ENCODE assay signal across 8 cellular contexts in genomic region chr5:32261198-32261597, GRCh38. TPM values are rescaled to one million over a fixed set of nuclear protein-coding genes. Genes with fewer than 3 reads are reported as not detected.
DNase-seq lines count a peak whose midpoint lies in the region; ATAC-seq and TF ChIP-seq lines count a peak whose summit lies in the region.

No MANE protein-coding gene starts in this region.

- H3K9me2 ChIP-seq in SK-N-SH = no peaks in the 10 kb centered on the region

- TF ChIP-seq EP300 in SK-N-SH (IDR thresholded peaks at IDR 0.05; ENCODE audit: borderline replicate concordance in 1 of 2, low read depth in 1 of 2, low read length in 1 of 2) = no peak

- H2AFZ ChIP-seq in SK-N-SH (ENCODE audit: low read depth) = no peak overlapping the region

- H3K79me2 ChIP-seq in SK-N-SH (ENCODE audit: insufficient read depth) = no peaks in the 10 kb centered on the region

- WGBS in esophagus, 2 donors = 56 to 58% methylated on average over 2 of the region's 2 CpGs
- 74% methylated on average over 2 of the region's 2 CpGs for WGBS in SK-N-SH (ENCODE audit: low lambda C conversion rate)

- no peak overlapping the region for H3K9ac ChIP-seq in SK-N-SH

- H3K27me3 ChIP-seq in esophagus (ENCODE audit: control insufficient read depth in 1 of 2, insufficient read depth in 2 of 2, low read length in 2 of 2) = no peaks in the 10 kb centered on the region
- no peaks in the 10 kb centered on the region for H3K27me3 ChIP-seq in SK-N-SH (ENCODE audit: insufficient read depth)

- peak; percentile 45 for DNase-seq in GM10248 (ENCODE audit: extremely low spot score)
- no peak for DNase-seq in GF-D8 (lab: John Stamatoyannopoulos, UW)
- DNase-seq in substantia nigra (lab: John Stamatoyannopoulos, UW) = no peak
- DNase-seq in SK-N-SH = no peak
- DNase-seq in NCI-H69 (lab: John Stamatoyannopoulos, UW) = no peak

- H3K4me3 ChIP-seq in esophagus (ENCODE audit: low read depth in 1 of 2, low read length in 2 of 2) = no peak overlapping the region
- no peak overlapping the region for H3K4me3 ChIP-seq in SK-N-SH (ENCODE audit: low read depth in 2 of 2, low read length in 1 of 2)

- no peaks in the 10 kb centered on the region for H3K9me3 ChIP-seq in esophagus (ENCODE audit: control insufficient read depth in 2 of 2, insufficient read depth in 1 of 2, low read depth in 1 of 2, low read length in 1 of 2)
- no peaks in the 10 kb centered on the region for H3K9me3 ChIP-seq in SK-N-SH

- CTCF ChIA-PET in GM10248 (lab: Yijun Ruan, JAX) (interaction anchor here (1.1 to 3.8 kb wide), 6 partner anchors 9 to 68 kb away, joined by 3 to 11 read pairs (median 4); no protein-coding TSS in a partner anchor), SK-N-SH (lab: Yijun Ruan, JAX) (interaction anchor here (0.9 kb wide), 1 partner anchor 29 kb away, joined by 4 read pairs; no protein-coding TSS in a partner anchor)

- POLR2A ChIA-PET in GM10248 (lab: Yijun Ruan, JAX) = no interaction called here
- POLR2A ChIA-PET in SK-N-SH (lab: Yijun Ruan, JAX) = no interaction called here

- H3K27ac ChIP-seq in esophagus (ENCODE audit: low read depth in 2 of 2, low read length in 1 of 2) = peak overlapping the region; percentile 22 to 32
- H3K27ac ChIP-seq in substantia nigra (ENCODE audit: low read depth, low read length, poor library complexity, severe bottlenecking) = no peak overlapping the region
- H3K27ac ChIP-seq in SK-N-SH (ENCODE audit: low read depth in 2 of 2, low read length in 1 of 2) = no peak overlapping the region

- H3K4me2 ChIP-seq in SK-N-SH = no peak overlapping the region

- ATAC-seq in GM21367 (IDR thresholded peaks at IDR 0.05; ENCODE audit: unreplicated experiment) = peak; percentile 84
- ATAC-seq in HG03457 (IDR thresholded peaks at IDR 0.05; ENCODE audit: unreplicated experiment) = peak; percentile 66

- H3F3A ChIP-seq in SK-N-SH (replicated peaks; ENCODE audit: insufficient read depth) = no peaks in the 10 kb centered on the region

- H3K36me3 ChIP-seq in esophagus (ENCODE audit: control insufficient read depth in 2 of 2, insufficient read depth in 2 of 2, low read length in 1 of 2) = peaks cover 4 to 14% of the 10 kb centered on the region in 2 donors
- peaks cover 35 to 45% of the 10 kb centered on the region in 2 experiments for H3K36me3 ChIP-seq in SK-N-SH (replicated peaks in 1 of 2; ENCODE audit: control insufficient read depth in 1 of 2, insufficient read depth in 2 of 2, low read length in 1 of 2)

- TF ChIP-seq CTCF in GM10248 (IDR thresholded peaks at IDR 0.05; ENCODE audit: control extremely low read depth, extremely low read depth, low read depth, missing control alignments) = no peak
- no peak for TF ChIP-seq CTCF in SK-N-SH (IDR thresholded peaks at IDR 0.05)

- H3K4me1 ChIP-seq in esophagus (ENCODE audit: control insufficient read depth in 2 of 2, insufficient read depth in 2 of 2, low read length in 1 of 2) = peaks cover 0 to 3% of the 10 kb centered on the region in 2 donors
- no peaks in the 10 kb centered on the region for H3K4me1 ChIP-seq in SK-N-SH (ENCODE audit: control insufficient read depth in 1 of 2, insufficient read depth in 2 of 2, low read depth in 1 of 2, low read length in 1 of 2)

- no peaks in the 10 kb centered on the region for H4K20me1 ChIP-seq in SK-N-SH (ENCODE audit: insufficient read depth)

- no peak for TF ChIP-seq RAD21 in SK-N-SH (IDR thresholded peaks at IDR 0.05; ENCODE audit: low read length)

TF ChIP-seq in SK-N-SH, 30 proteins besides CTCF, POLR2A, EP300 and RAD21:
- no peak for TF ChIP-seq USF1 (IDR thresholded peaks at IDR 0.05; ENCODE audit: borderline replicate concordance, low read depth)
- TF ChIP-seq GABPA (IDR thresholded peaks at IDR 0.05; ENCODE audit: low read depth) = no peak
- TF ChIP-seq GATA2 (CRISPR knock-in tag; IDR thresholded peaks at IDR 0.05) = no peak
- TF ChIP-seq IRF3 (IDR thresholded peaks at IDR 0.05; ENCODE audit: low read depth, low read length) = no peak
- TF ChIP-seq RXRA (IDR thresholded peaks at IDR 0.05; ENCODE audit: borderline replicate concordance, low read depth) = no peak
- no peak for TF ChIP-seq MEF2A (IDR thresholded peaks at IDR 0.05; ENCODE audit: borderline replicate concordance, low read depth)
- no peak for TF ChIP-seq FOXM1 (IDR thresholded peaks at IDR 0.05; ENCODE audit: low read depth)
- TF ChIP-seq TCF12 (IDR thresholded peaks at IDR 0.05) = no peak
- TF ChIP-seq MAX (IDR thresholded peaks at IDR 0.05; ENCODE audit: low read depth) = no peak
- no peak for TF ChIP-seq MXI1 (IDR thresholded peaks at IDR 0.05; ENCODE audit: low read depth, low read length)
- no peak for TF ChIP-seq TAF1 (IDR thresholded peaks at IDR 0.05; ENCODE audit: borderline replicate concordance, low read depth, low read length)
- no peak for TF ChIP-seq SIN3A (IDR thresholded peaks at IDR 0.05; ENCODE audit: borderline replicate concordance, low read depth, low read length)
- TF ChIP-seq RCOR1 (IDR thresholded peaks at IDR 0.05; ENCODE audit: low read length) = no peak
- no peak for TF ChIP-seq NFIC (IDR thresholded peaks at IDR 0.05; ENCODE audit: borderline replicate concordance)

RNA-seq across cellular contexts. Expression of gene MTMR12, which starts 51.5 kb away (rescaled TPM):
- polyA plus RNA-seq in esophagus (1 to 10 TPM; 5.2 to 8.2 TPM), SK-N-SH (2012; rRNA removed) (10.9 and 13.2 TPM in 2 replicates)
- polyA plus RNA-seq in SK-N-SH (2012; cell fraction: cytosol; rRNA removed) = 12.3 and 12.6 TPM in 2 replicates
- 7.8 and 11.3 TPM in 2 replicates for polyA plus RNA-seq in SK-N-SH (2012; cell fraction: nucleus; rRNA removed)

Comparison
In these comparisons a context has a peak if more than half of its experiments do, and no peak if none do; other contexts are left out.
1. H3K27ac ChIP-seq: peak in esophagus (2 of 2); none in substantia nigra (single experiment) and SK-N-SH (0 of 2).